In the genomic region with DNA sequence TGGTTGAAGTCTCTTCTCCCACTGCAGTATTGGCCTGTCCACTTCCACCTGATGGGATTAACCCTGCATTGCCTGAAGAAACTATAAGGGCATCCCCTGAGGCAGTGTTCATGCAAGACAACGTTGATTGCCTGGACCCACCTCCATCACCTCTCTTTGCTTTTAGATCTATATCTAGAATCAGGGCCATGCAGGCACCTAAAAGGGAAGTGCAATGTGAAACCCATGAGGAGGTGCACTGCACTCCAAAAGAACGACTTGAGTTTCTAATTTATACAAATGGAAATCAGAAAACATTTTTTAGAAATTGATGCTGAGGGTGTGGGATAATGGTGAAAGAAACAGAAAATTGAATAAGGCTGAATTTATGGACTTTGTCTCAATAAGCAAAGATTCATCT, we compare ENCODE assay signal across 34 cellular contexts.
"Had no signal": no experiment of that assay in that cellular context is flagged by ENCODE, and none has a peak within 500 bp of the region (broad histone marks: within the 10 kb centered on the region; RNA-seq: fewer than 3 reads in every experiment).

No MANE protein-coding gene starts in this region.

- H3K27me3 ChIP-seq: body of pancreas, breast epithelium, SJCRH30 had no signal

- H3K9me3 ChIP-seq: body of pancreas, breast epithelium, SJCRH30 had no signal

- H3K36me3 ChIP-seq: breast epithelium, SJCRH30 had no signal

- H3K9ac ChIP-seq: KMS-11 had no signal

- DNase-seq: activated B cell treated with CpG ODN at 0.5 μM for 24 hours; activated CD4-positive, alpha-beta memory T cell treated with anti-CD3 and anti-CD28 coated beads, Interleukin-2, amount 10 ng/mL, durations not matched to agents 7 days and 5 days; activated CD4-positive, alpha-beta T cell treated with anti-CD3 and anti-CD28 coated beads for 4 hours; activated CD4-positive, alpha-beta T cell treated with anti-CD3 and anti-CD28 coated beads, Interleukin-2, amount 50 U/mL, for 1 hour; activated CD4-positive, CD25-positive, alpha-beta regulatory T cell treated with anti-CD3 and anti-CD28 coated beads, Interleukin-2, amount 50 U/mL, for 72 hours; activated CD8-positive, alpha-beta memory T cell treated with anti-CD3 and anti-CD28 coated beads for 24 hours; activated CD8-positive, alpha-beta memory T cell treated with anti-CD3 and anti-CD28 coated beads, Interleukin-2, amount 10 ng/mL, durations not matched to agents 7 days and 5 days; activated CD8-positive, alpha-beta memory T cell treated with anti-CD3 and anti-CD28 coated beads, Interleukin-2, amount 50 U/mL, for 48 hours; activated effector memory CD4-positive, alpha-beta T cell treated with Interleukin-2 at 50 U/mL for 16 hours; activated naive CD4-positive, alpha-beta T cell; activated naive CD8-positive, alpha-beta T cell treated with anti-CD3 and anti-CD28 coated beads, Interleukin-2, amount 10 ng/mL, durations not matched to agents 7 days and 5 days; activated T-cell treated with anti-CD3 and anti-CD28 coated beads, Interleukin-2, amount 50 U/mL, for 48 hours; body of pancreas; cerebellar nuclear complex; cortex of kidney; MM.1S; MV-4-11; NCI-H1092; NCI-H1436 treated with DMSO at 0.1 percent for 48 hours; NCI-H187; NCI-H2081; NCI-H2171 treated with DMSO at 0.1 percent for 48 hours; NCI-H2227 treated with DMSO at 0.1 percent for 48 hours; NCI-H446; NCI-H510A treated with DMSO at 0.1 percent for 48 hours; NCI-H526 treated with DMSO at 0.1 percent for 48 hours; NK-92 treated with Interleukin-12 subunit alpha and Interleukin-12 subunit beta, amount 100 ng/mL, for 24 hours; Right ventricle myocardium superior; SJCRH30; T1000 had no signal

- H3K4me1 ChIP-seq: body of pancreas, breast epithelium, SJCRH30 had no signal

- H3K4me3 ChIP-seq: body of pancreas, breast epithelium, SJCRH30, SK-N-MC had no signal

- ATAC-seq: activated CD8-positive, alpha-beta memory T cell treated with anti-CD3 and anti-CD28 coated beads, Interleukin-2, amount 10 ng/mL, durations not matched to agents 7 days and 5 days; body of pancreas had no signal

- H3K4me2 ChIP-seq: KMS-11 had no signal

- H3K27ac ChIP-seq: body of pancreas, breast epithelium, KMS-11, SJCRH30, SK-N-MC, VCaP had no signal
